Comparison of ENCODE assay signal across 1 cellular context in genomic region chr2:73246850-73247249, GRCh38.
TF ChIP-seq lines count a peak whose summit lies in the region.

No MANE protein-coding gene starts in this region.

TF ChIP-seq in A549, 52 proteins besides CTCF, POLR2A, EP300 and RAD21:
- TF ChIP-seq MAFK (IDR thresholded peaks at IDR 0.05; ENCODE audit: partially characterized antibody) (peak; percentile 46), TP53 (CRISPR knock-in tag; IDR thresholded peaks at IDR 0.05) (no peak)
TF ChIP-seq in A549: peak in this region for 1.
